16 cellular contexts compared by ENCODE assay signal in genomic region chr10:113187066-113187777, GRCh38.
DNase-seq lines count a peak whose midpoint lies in the region; ATAC-seq and TF ChIP-seq lines count a peak whose summit lies in the region.
"Had no signal": no experiment of that assay in that cellular context is flagged by ENCODE, and none has a peak within 500 bp of the region (broad histone marks: within the 10 kb centered on the region; RNA-seq: fewer than 3 reads in every experiment).

No MANE protein-coding gene starts in this region.

- no peaks in the 10 kb centered on the region for H3K36me3 ChIP-seq in SK-N-SH (replicated peaks in 1 of 2; ENCODE audit: control insufficient read depth in 1 of 2, insufficient read depth in 2 of 2, low read length in 1 of 2)
- H3K36me3 ChIP-seq in CD4-positive, alpha-beta memory T cell (ENCODE audit: insufficient read depth, low read length), result no peaks in the 10 kb centered on the region
- H3K36me3 ChIP-seq: gastroesophageal sphincter had no signal

- H3K9ac ChIP-seq in SK-N-SH, result no peak overlapping the region

- peaks cover 7% of the 10 kb centered on the region for H3K9me3 Mint-ChIP-seq in osteocyte (ENCODE audit: unreplicated experiment)
- H3K9me3 Mint-ChIP-seq in CD4-positive, alpha-beta memory T cell, result peaks cover 0 to 3% (median 0%) of the 10 kb centered on the region in 8 donors

- no peaks in the 10 kb centered on the region for H4K20me1 ChIP-seq in SK-N-SH (ENCODE audit: insufficient read depth)

- CTCF ChIA-PET in SK-N-SH (lab: Yijun Ruan, JAX), result interaction anchor here (1.0 to 2.1 kb wide), 3 partner anchors 15 to 198 kb away, joined by 3 to 8 read pairs (median 5); no protein-coding TSS in a partner anchor
- CTCF ChIA-PET in CD4-positive, alpha-beta memory T cell (lab: Charles Lee; ENCODE audit: partially characterized antibody), result interaction anchor here (0.7 kb wide), 1 partner anchor 213 kb away, joined by 3 read pairs; no protein-coding TSS in a partner anchor

- H3K27ac Mint-ChIP-seq in osteocyte (ENCODE audit: unreplicated experiment), result peak overlapping the region; percentile 45
- no peak overlapping the region for H3K27ac Mint-ChIP-seq in CD4-positive, alpha-beta memory T cell
- H3K27ac Mint-ChIP-seq: activated CD8-positive, alpha-beta memory T cell treated with anti-CD3 and anti-CD28 coated beads, Interleukin-2, amount 10 ng/mL, durations not matched to agents 7 days and 5 days; IgD-negative memory B cell; T-helper 17 cell had no signal

- no peak overlapping the region for H2AFZ ChIP-seq in SK-N-SH (ENCODE audit: low read depth)

- H3K4me3 Mint-ChIP-seq in osteocyte (ENCODE audit: unreplicated experiment), result no peak overlapping the region
- no peak overlapping the region for H3K4me3 Mint-ChIP-seq in CD4-positive, alpha-beta memory T cell
- H3K4me3 Mint-ChIP-seq: activated CD8-positive, alpha-beta memory T cell treated with anti-CD3 and anti-CD28 coated beads, Interleukin-2, amount 10 ng/mL, durations not matched to agents 7 days and 5 days; CD14-positive monocyte; IgD-negative memory B cell; T-helper 17 cell had no signal

- H3K27ac ChIP-seq in SK-N-SH (ENCODE audit: low read depth in 2 of 2, low read length in 1 of 2), result peak overlapping the region in 1 of 2 experiments; percentile 82; a peak in 2 of 4 replicates
- H3K27ac ChIP-seq in CD4-positive, alpha-beta memory T cell (ENCODE audit: low read depth, low read length), result no peak overlapping the region
- H3K27ac ChIP-seq: gastroesophageal sphincter had no signal

- TF ChIP-seq EP300 in SK-N-SH (IDR thresholded peaks at IDR 0.05; ENCODE audit: borderline replicate concordance in 1 of 2, low read depth in 1 of 2, low read length in 1 of 2), result no peak

- peak; percentile 14 for DNase-seq in ELF-1 (ENCODE audit: low read depth, low spot score)
- DNase-seq in SK-N-SH, result peak; percentile 77
- DNase-seq in globus pallidus (ENCODE audit: low spot score), result peak; percentile 73
- no peak for DNase-seq in osteocyte (ENCODE audit: extremely low spot score, unreplicated experiment)
- DNase-seq in T-helper 1 cell, result no peak
- no peak for DNase-seq in CD4-positive, alpha-beta memory T cell
- DNase-seq: activated CD8-positive, alpha-beta memory T cell treated with anti-CD3 and anti-CD28 coated beads, Interleukin-2, amount 10 ng/mL, durations not matched to agents 7 days and 5 days; NCI-H524 treated with DMSO at 0.1 percent for 48 hours; stimulated activated CD4-positive, alpha-beta T cell treated with anti-CD3 and anti-CD28 coated beads, Interleukin-4, amount 100 ng/mL, for 1 hour; T-helper 17 cell had no signal

- no peaks in the 10 kb centered on the region for H3K9me2 ChIP-seq in SK-N-SH

- H3K4me2 ChIP-seq in SK-N-SH, result no peak overlapping the region

- intact Hi-C loops in CD4-positive, alpha-beta memory T cell (cut with micrococcal nuclease), result no loop called here

- TF ChIP-seq CTCF in SK-N-SH (IDR thresholded peaks at IDR 0.05) (no peak), osteocyte (IDR thresholded peaks at IDR 0.05) (no peak)

- no peak overlapping the region for H3K4me3 ChIP-seq in SK-N-SH (ENCODE audit: low read depth in 2 of 2, low read length in 1 of 2)
- no peak overlapping the region for H3K4me3 ChIP-seq in CD4-positive, alpha-beta memory T cell (ENCODE audit: low read length in 2 of 2)
- H3K4me3 ChIP-seq: gastroesophageal sphincter, mucosa of descending colon had no signal

- no peaks in the 10 kb centered on the region for H3F3A ChIP-seq in SK-N-SH (replicated peaks; ENCODE audit: insufficient read depth)

- H3K27me3 ChIP-seq in SK-N-SH (ENCODE audit: insufficient read depth), result no peaks in the 10 kb centered on the region
- H3K27me3 ChIP-seq in CD4-positive, alpha-beta memory T cell (ENCODE audit: insufficient read depth, low read length), result no peaks in the 10 kb centered on the region
- H3K27me3 ChIP-seq: gastroesophageal sphincter had no signal

- peaks cover 12% of the 10 kb centered on the region for H3K4me1 Mint-ChIP-seq in osteocyte (ENCODE audit: unreplicated experiment)
- no peaks in the 10 kb centered on the region for H3K4me1 Mint-ChIP-seq in CD4-positive, alpha-beta memory T cell
- H3K4me1 Mint-ChIP-seq: activated CD8-positive, alpha-beta memory T cell treated with anti-CD3 and anti-CD28 coated beads, Interleukin-2, amount 10 ng/mL, durations not matched to agents 7 days and 5 days; CD14-positive monocyte; T-helper 17 cell had no signal

- POLR2A ChIA-PET in SK-N-SH (lab: Yijun Ruan, JAX), result interaction anchor here (0.6 kb wide), 1 partner anchor 713 kb away, joined by 3 read pairs; no protein-coding TSS in a partner anchor
- POLR2A ChIA-PET in CD4-positive, alpha-beta memory T cell (lab: Charles Lee; ENCODE audit: partially characterized antibody), result no interaction called here

- WGBS in SK-N-SH (ENCODE audit: low lambda C conversion rate), result 33% methylated on average over 10 of the region's 10 CpGs

- peaks cover 0 to 13% of the 10 kb centered on the region in 2 experiments; a peak in 2 of 4 replicates for H3K4me1 ChIP-seq in SK-N-SH (ENCODE audit: control insufficient read depth in 1 of 2, insufficient read depth in 2 of 2, low read depth in 1 of 2, low read length in 1 of 2)
- no peaks in the 10 kb centered on the region for H3K4me1 ChIP-seq in CD4-positive, alpha-beta memory T cell (ENCODE audit: insufficient read depth, low read length)
- H3K4me1 ChIP-seq: gastroesophageal sphincter had no signal

- no peaks in the 10 kb centered on the region for H3K27me3 Mint-ChIP-seq in osteocyte (ENCODE audit: unreplicated experiment)
- H3K27me3 Mint-ChIP-seq in CD4-positive, alpha-beta memory T cell, result peaks cover 2 to 13% of the 10 kb centered on the region in 2 donors
- H3K27me3 Mint-ChIP-seq: T-helper 17 cell had no signal

- ATAC-seq in HG02623 (IDR thresholded peaks at IDR 0.05; ENCODE audit: unreplicated experiment) (no peak), GM19397 (IDR thresholded peaks at IDR 0.05; ENCODE audit: unreplicated experiment) (no peak)
- ATAC-seq: activated CD8-positive, alpha-beta memory T cell treated with anti-CD3 and anti-CD28 coated beads, Interleukin-2, amount 10 ng/mL, durations not matched to agents 7 days and 5 days; gastroesophageal sphincter; mucosa of descending colon; T-helper 17 cell had no signal

- peak; percentile 8; the same call in 1 of the 2 replicates for TF ChIP-seq RAD21 in SK-N-SH (IDR thresholded peaks at IDR 0.05; ENCODE audit: low read length)

- H3K79me2 ChIP-seq in SK-N-SH (ENCODE audit: insufficient read depth), result no peaks in the 10 kb centered on the region

- no peaks in the 10 kb centered on the region for H3K9me3 ChIP-seq in SK-N-SH
- H3K9me3 ChIP-seq in CD4-positive, alpha-beta memory T cell (ENCODE audit: control insufficient read depth in 1 of 2, low read length in 2 of 2), result no peaks in the 10 kb centered on the region
- H3K9me3 ChIP-seq: gastroesophageal sphincter, mucosa of descending colon had no signal

- H3K36me3 Mint-ChIP-seq in osteocyte (ENCODE audit: unreplicated experiment), result no peaks in the 10 kb centered on the region
- no peaks in the 10 kb centered on the region for H3K36me3 Mint-ChIP-seq in CD4-positive, alpha-beta memory T cell
- H3K36me3 Mint-ChIP-seq: activated CD8-positive, alpha-beta memory T cell treated with anti-CD3 and anti-CD28 coated beads, Interleukin-2, amount 10 ng/mL, durations not matched to agents 7 days and 5 days; CD14-positive monocyte; IgD-negative memory B cell had no signal

TF ChIP-seq in SK-N-SH, 30 proteins besides CTCF, POLR2A, EP300 and RAD21:
- no peak for TF ChIP-seq EZH2phosphoT487 (IDR thresholded peaks at IDR 0.05; ENCODE audit: borderline replicate concordance, low read depth)
- TF ChIP-seq FOXJ3 (CRISPR knock-in tag; IDR thresholded peaks at IDR 0.05), result 0 out of 2 replicates have a peak, but pooled peaks have one; percentile 44
- peak; percentile 12; the same call in 1 of the 2 replicates for TF ChIP-seq NFIC (IDR thresholded peaks at IDR 0.05; ENCODE audit: borderline replicate concordance)
- TF ChIP-seq MXI1 (IDR thresholded peaks at IDR 0.05; ENCODE audit: low read depth, low read length), result no peak
- no peak for TF ChIP-seq ELF1 (IDR thresholded peaks at IDR 0.05)
- no peak for TF ChIP-seq RXRA (IDR thresholded peaks at IDR 0.05; ENCODE audit: borderline replicate concordance, low read depth)
- TF ChIP-seq YY1 (IDR thresholded peaks at IDR 0.05; ENCODE audit: low read depth), result no peak
- TF ChIP-seq PBX3 (IDR thresholded peaks at IDR 0.05), result no peak
- peak; percentile 12 for TF ChIP-seq CHD2 (IDR thresholded peaks at IDR 0.05; ENCODE audit: low read length, partially characterized antibody)
- TF ChIP-seq FOSL2 (IDR thresholded peaks at IDR 0.05; ENCODE audit: borderline replicate concordance, low read depth), result no peak
- no peak for TF ChIP-seq TCF12 (IDR thresholded peaks at IDR 0.05)
TF ChIP-seq in SK-N-SH: peak in this region for 3.

Comparison
In these comparisons a context has a peak if more than half of its experiments do, and no peak if none do; other contexts are left out.
1. DNase-seq: peak in ELF-1 (single experiment), SK-N-SH (single experiment) and globus pallidus (single experiment); none in osteocyte (single experiment), T-helper 1 cell (0 of 5) and CD4-positive, alpha-beta memory T cell (0 of 5).